Comparison of ENCODE assay signal across 10 cellular contexts in genomic region chr6:120056085-120056484, GRCh38.
A peak's percentile ranks its signal among the peaks of the same experiment; 100 is the strongest.
DNase-seq lines count a peak whose midpoint lies in the region; ATAC-seq and TF ChIP-seq lines count a peak whose summit lies in the region.
"Had no signal": no experiment of that assay in that cellular context is flagged by ENCODE, and none has a peak within 500 bp of the region (broad histone marks: within the 10 kb centered on the region; RNA-seq: fewer than 3 reads in every experiment).

No MANE protein-coding gene starts in this region.

- H3K4me3 ChIP-seq in kidney epithelial cell (ENCODE audit: low read depth, low read length), result no peak overlapping the region
- H3K4me3 ChIP-seq: lung had no signal

- TF ChIP-seq CTCF in kidney epithelial cell (IDR thresholded peaks at IDR 0.05; ENCODE audit: insufficient read depth, low read length, poor library complexity, severe bottlenecking), result peak; percentile 34

- H3K27me3 ChIP-seq in kidney epithelial cell (ENCODE audit: control insufficient read depth, insufficient read depth, low read length), result no peaks in the 10 kb centered on the region

- intact Hi-C loops in sciatic nerve (cut with DNase I), result no loop called here

- DNase-seq in NAMALWA (ENCODE audit: low spot score), result peak; percentile 44
- no peak for DNase-seq in kidney epithelial cell (ENCODE audit: low read depth)
- no peak for DNase-seq in sciatic nerve (ENCODE audit: low spot score)
- DNase-seq in NCI-H146 treated with DMSO at 0.1 percent for 48 hours (lab: John Stamatoyannopoulos, UW; ENCODE audit: unreplicated experiment), result no peak
- no peak for DNase-seq in cerebellar cortex (ENCODE audit: low spot score)
- no peak for DNase-seq in NCI-H1105 (lab: John Stamatoyannopoulos, UW)
- DNase-seq: activated naive CD4-positive, alpha-beta T cell treated with Interleukin-2 at 50 U/mL for 16 hours had no signal

- no peaks in the 10 kb centered on the region for H3K36me3 ChIP-seq in kidney epithelial cell (ENCODE audit: control insufficient read depth, insufficient read depth, low read length)

- ATAC-seq in GM18517 (IDR thresholded peaks at IDR 0.05; ENCODE audit: unreplicated experiment) (peak; percentile 78), GM21737 (IDR thresholded peaks at IDR 0.05; ENCODE audit: unreplicated experiment) (peak; percentile 54), sciatic nerve (no peak)
